ENCODE assay signal across 28 cellular contexts in genomic region chr2:222833410-222833809, GRCh38.
"Had no signal": no experiment of that assay in that cellular context is flagged by ENCODE, and none has a peak within 500 bp of the region (broad histone marks: within the 10 kb centered on the region; RNA-seq: fewer than 3 reads in every experiment).

No MANE protein-coding gene starts in this region.

- DNase-seq: activated CD4-positive, alpha-beta memory T cell treated with anti-CD3 and anti-CD28 coated beads for 36 hours; activated CD4-positive, alpha-beta T cell treated with anti-CD3 and anti-CD28 coated beads, Interleukin-2, amount 10 ng/mL, durations not matched to agents 7 days and 5 days; activated CD4-positive, CD25-positive, alpha-beta regulatory T cell; activated CD8-positive, alpha-beta memory T cell treated with anti-CD3 and anti-CD28 coated beads for 24 hours; activated effector memory CD4-positive, alpha-beta T cell treated with anti-CD3 and anti-CD28 coated beads, Interleukin-2, amount 50 U/mL, for 16 hours; activated naive CD4-positive, alpha-beta T cell treated with Interleukin-2 at 50 U/mL for 16 hours; activated naive CD8-positive, alpha-beta T cell treated with anti-CD3 and anti-CD28 coated beads, Interleukin-2, amount 50 U/mL, for 24 hours; activated T-cell treated with anti-CD3 and anti-CD28 coated beads, Interleukin-2, amount 50 U/mL, for 4 hours; amniotic stem cell; body of pancreas; cortex of kidney; Kasumi-1; NCI-H1048; NCI-H1694; NCI-H2029; NCI-H226; NCI-H526; NK-92 treated with Interleukin-12 subunit alpha and Interleukin-12 subunit beta, amount 100 ng/mL, for 24 hours; OCI-M1; RPMI8226; T-cell; T-helper 2 cell; T1000 had no signal

- H3K27ac ChIP-seq: ascending aorta, body of pancreas, SK-N-MC had no signal

- ATAC-seq: activated naive CD4-positive, alpha-beta T cell treated with anti-CD3 and anti-CD28 coated beads, Interleukin-2, amount 50 U/mL, for 72 hours; activated naive CD8-positive, alpha-beta T cell treated with anti-CD3 and anti-CD28 coated beads, Interleukin-2, amount 50 U/mL, for 24 hours; activated T-cell treated with anti-CD3 and anti-CD28 coated beads, Interleukin-2, amount 50 U/mL, for 4 hours; body of pancreas; Panc1; Right ventricle myocardium inferior; T-cell had no signal
